Comparison of ENCODE assay signal across 9 cellular contexts in genomic region chr10:113127285-113128283, GRCh38.
DNase-seq lines count a peak whose midpoint lies in the region; ATAC-seq and TF ChIP-seq lines count a peak whose summit lies in the region.
"Had no signal": no experiment of that assay in that cellular context is flagged by ENCODE, and none has a peak within 500 bp of the region (broad histone marks: within the 10 kb centered on the region; RNA-seq: fewer than 3 reads in every experiment).

No MANE protein-coding gene starts in this region.

- H3K9me3 ChIP-seq in SK-N-SH (no peaks in the 10 kb centered on the region), breast epithelium (no peaks in the 10 kb centered on the region), subcutaneous abdominal adipose tissue (ENCODE audit: control insufficient read depth in 5 of 5, low read length in 5 of 5) (no peaks in the 10 kb centered on the region)
- H3K9me3 ChIP-seq: tibial nerve had no signal

- peaks cover 0 to 2% of the 10 kb centered on the region in 2 experiments for H3K36me3 ChIP-seq in SK-N-SH (replicated peaks in 1 of 2; ENCODE audit: control insufficient read depth in 1 of 2, insufficient read depth in 2 of 2, low read length in 1 of 2)
- H3K36me3 ChIP-seq in breast epithelium: no peaks in the 10 kb centered on the region
- H3K36me3 ChIP-seq in subcutaneous abdominal adipose tissue (ENCODE audit: control insufficient read depth in 5 of 5, insufficient read depth in 5 of 5, low read length in 5 of 5): no peaks in the 10 kb centered on the region
- H3K36me3 ChIP-seq: tibial nerve had no signal

- ATAC-seq in SK-N-SH treated with all-trans-retinoic acid at 6 μM for 48 hours (no peak), GM19395 (IDR thresholded peaks at IDR 0.05; ENCODE audit: unreplicated experiment) (no peak)

- intact Hi-C loops in breast epithelium (cut with DNase I; ENCODE audit: low total_unique reads): loop anchor here (2.0 kb wide), 1 partner anchor 43 kb away; no protein-coding TSS in a partner anchor

- H3K9me2 ChIP-seq in SK-N-SH: no peaks in the 10 kb centered on the region

- H3K9ac ChIP-seq in SK-N-SH: no peak overlapping the region
- H3K9ac ChIP-seq in subcutaneous abdominal adipose tissue (ENCODE audit: low read length in 5 of 5): peak overlapping the region in 3 of 5 donors; percentile 5 to 74 (median 52)

- peaks cover 16% of the 10 kb centered on the region for H3K79me2 ChIP-seq in SK-N-SH (ENCODE audit: insufficient read depth)

- DNase-seq in SK-N-SH: no peak
- no peak for DNase-seq in breast epithelium (ENCODE audit: low spot score in 2 of 2)
- peak; percentile 57 for DNase-seq in left kidney (ENCODE audit: low read depth, low spot score)
- no peak for DNase-seq in NOMO-1 treated with DMSO at 0.1 percent for 48 hours (lab: John Stamatoyannopoulos, UW; ENCODE audit: unreplicated experiment)
- no peak for DNase-seq in NOMO-1 (lab: John Stamatoyannopoulos, UW; ENCODE audit: unreplicated experiment in 2 of 2)

- peaks cover 5% of the 10 kb centered on the region for H3F3A ChIP-seq in SK-N-SH (replicated peaks; ENCODE audit: insufficient read depth)

- H4K20me1 ChIP-seq in SK-N-SH (ENCODE audit: insufficient read depth): no peaks in the 10 kb centered on the region

- H3K4me3 ChIP-seq in SK-N-SH (ENCODE audit: low read depth in 2 of 2, low read length in 1 of 2) (no peak overlapping the region), breast epithelium (peak overlapping the region; percentile 35 to 63 (median 45)), subcutaneous abdominal adipose tissue (ENCODE audit: low read depth in 1 of 5, low read length in 5 of 5) (peak overlapping the region; percentile 28 to 60 (median 41))

- TF ChIP-seq EP300 in SK-N-SH (IDR thresholded peaks at IDR 0.05; ENCODE audit: borderline replicate concordance in 1 of 2, low read depth in 1 of 2, low read length in 1 of 2): no peak

- H3K27ac ChIP-seq in SK-N-SH (ENCODE audit: low read depth in 2 of 2, low read length in 1 of 2) (no peak overlapping the region), breast epithelium (peak overlapping the region; percentile 43 to 85), subcutaneous abdominal adipose tissue (ENCODE audit: low read depth, low read length) (peak overlapping the region; percentile 87)

- TF ChIP-seq RAD21 in SK-N-SH (IDR thresholded peaks at IDR 0.05; ENCODE audit: low read length): no peak

- peak overlapping the region; percentile 81 for H3K4me2 ChIP-seq in SK-N-SH

- no peak for TF ChIP-seq POLR2A in breast epithelium (IDR thresholded peaks at IDR 0.05)

- no peaks in the 10 kb centered on the region for H3K27me3 ChIP-seq in SK-N-SH (ENCODE audit: insufficient read depth)
- H3K27me3 ChIP-seq in breast epithelium: no peaks in the 10 kb centered on the region
- H3K27me3 ChIP-seq in subcutaneous abdominal adipose tissue (ENCODE audit: control insufficient read depth in 5 of 5, insufficient read depth in 4 of 5, low read length in 5 of 5): no peaks in the 10 kb centered on the region
- H3K27me3 ChIP-seq: tibial nerve had no signal

- POLR2A ChIA-PET in SK-N-SH (lab: Yijun Ruan, JAX): no interaction called here

- peaks cover 0 to 12% of the 10 kb centered on the region in 2 experiments; a peak in 3 of 4 replicates for H3K4me1 ChIP-seq in SK-N-SH (ENCODE audit: control insufficient read depth in 1 of 2, insufficient read depth in 2 of 2, low read depth in 1 of 2, low read length in 1 of 2)
- H3K4me1 ChIP-seq in breast epithelium: peaks cover 0 to 8% of the 10 kb centered on the region in 2 donors
- peaks cover 0 to 63% (median 45%) of the 10 kb centered on the region in 5 donors for H3K4me1 ChIP-seq in subcutaneous abdominal adipose tissue (ENCODE audit: control insufficient read depth in 5 of 5, insufficient read depth in 5 of 5, low read length in 5 of 5)

- H2AFZ ChIP-seq in SK-N-SH (ENCODE audit: low read depth): no peak overlapping the region

- 90% methylated on average over 17 of the region's 17 CpGs for WGBS in SK-N-SH (ENCODE audit: low lambda C conversion rate)

- CTCF ChIA-PET in SK-N-SH (lab: Yijun Ruan, JAX): interaction anchor here (0.7 to 2.8 kb wide), 19 partner anchors 9 to 651 kb away, joined by 3 to 21 read pairs (median 4); no protein-coding TSS in a partner anchor

- TF ChIP-seq CTCF in SK-N-SH (IDR thresholded peaks at IDR 0.05) (no peak), breast epithelium (IDR thresholded peaks at IDR 0.05) (no peak)

TF ChIP-seq in SK-N-SH, 30 proteins besides CTCF, POLR2A, EP300 and RAD21:
- TF ChIP-seq RCOR1 (IDR thresholded peaks at IDR 0.05; ENCODE audit: low read length) (no peak), POLR2AphosphoS5 (IDR thresholded peaks at IDR 0.05; ENCODE audit: low read depth, low read length) (no peak), TAF1 (IDR thresholded peaks at IDR 0.05; ENCODE audit: borderline replicate concordance, low read depth, low read length) (no peak), REST (IDR thresholded peaks at IDR 0.05; ENCODE audit: low read depth, low read length) (peak; percentile 23; the same call in 1 of the 2 replicates)

TF ChIP-seq in SK-N-SH treated with all-trans-retinoic acid at 6 μM for 48 hours, 23 proteins besides CTCF, POLR2A, EP300 and RAD21 (continues in another document):
- TF ChIP-seq CSDC2 (CRISPR knock-in tag; IDR thresholded peaks at IDR 0.05): no peak
- TF ChIP-seq ZNF8 (CRISPR knock-in tag; IDR thresholded peaks at IDR 0.05): no peak
- no peak for TF ChIP-seq ISL1 (CRISPR knock-in tag; IDR thresholded peaks at IDR 0.05)
- no peak for TF ChIP-seq ZNF565 (CRISPR knock-in tag; conservative IDR thresholded peaks at IDR 0.05; ENCODE audit: low read depth)
- TF ChIP-seq SNAI2 (CRISPR knock-in tag; IDR thresholded peaks at IDR 0.05): no peak
- no peak for TF ChIP-seq ESRRG (CRISPR knock-in tag; IDR thresholded peaks at IDR 0.05)
- TF ChIP-seq ZC3H10 (CRISPR knock-in tag; IDR thresholded peaks at IDR 0.05): no peak
- TF ChIP-seq POU6F1 (CRISPR knock-in tag; IDR thresholded peaks at IDR 0.05; ENCODE audit: borderline replicate concordance, low read depth): no peak
- TF ChIP-seq ZFP3 (CRISPR knock-in tag; IDR thresholded peaks at IDR 0.05): no peak
- TF ChIP-seq TOX (CRISPR knock-in tag; IDR thresholded peaks at IDR 0.05; ENCODE audit: borderline replicate concordance): no peak
- no peak for TF ChIP-seq GLIS3 (CRISPR knock-in tag; IDR thresholded peaks at IDR 0.05)
- TF ChIP-seq PATZ1 (CRISPR knock-in tag; IDR thresholded peaks at IDR 0.05; ENCODE audit: borderline replicate concordance): no peak
- TF ChIP-seq PPARA (CRISPR knock-in tag; IDR thresholded peaks at IDR 0.05; ENCODE audit: borderline replicate concordance): no peak
- TF ChIP-seq TSHZ2 (CRISPR knock-in tag; IDR thresholded peaks at IDR 0.05): no peak

Comparison
In these comparisons a context has a peak if more than half of its experiments do, and no peak if none do; other contexts are left out.
1. H3K27ac ChIP-seq: peak in breast epithelium (2 of 2) and subcutaneous abdominal adipose tissue (single experiment); none in SK-N-SH (0 of 2).
2. H3K4me3 ChIP-seq: peak in breast epithelium (3 of 3) and subcutaneous abdominal adipose tissue (5 of 5); none in SK-N-SH (0 of 2).